In genomic region chr2:134946073-134946472, GRCh38 we compare ENCODE assay signal across 19 cellular contexts.
"Had no signal": no experiment of that assay in that cellular context is flagged by ENCODE, and none has a peak within 500 bp of the region (broad histone marks: within the 10 kb centered on the region; RNA-seq: fewer than 3 reads in every experiment).

No MANE protein-coding gene starts in this region.

- ATAC-seq: heart left ventricle; left colon; left ventricle myocardium superior; naive thymus-derived CD4-positive, alpha-beta T cell; psoas muscle; sciatic nerve; stimulated activated memory B cell treated with anti-CD40 and anti-IgM and Interleukin-4, amounts not matched to agents 10 μg/mL and 1 μg/mL and 100 μg/mL, for 72 hours had no signal

- H3K27ac Mint-ChIP-seq: type B pancreatic cell had no signal

- H3K27me3 ChIP-seq: heart left ventricle, spleen had no signal

- H3K4me3 ChIP-seq: heart left ventricle, lung, psoas muscle, spleen had no signal

- FAIRE-seq: urothelium cell line had no signal

- H3K27ac ChIP-seq: heart left ventricle, psoas muscle, spleen had no signal

- H3K9me3 ChIP-seq: heart left ventricle, psoas muscle, spleen had no signal

- H3K27me3 Mint-ChIP-seq: dendritic cell treated with granulocyte-macrophage colony-stimulating factor and Interleukin-4, amounts not matched to agents 40 ng/mL and 50 ng/mL, for 4 days; naive thymus-derived CD4-positive, alpha-beta T cell; stimulated activated memory B cell treated with anti-CD40 and anti-IgM and Interleukin-4, amounts not matched to agents 10 μg/mL and 1 μg/mL and 100 μg/mL, for 72 hours; type B pancreatic cell had no signal

- H3K4me3 Mint-ChIP-seq: dendritic cell treated with granulocyte-macrophage colony-stimulating factor and Interleukin-4, amounts not matched to agents 40 ng/mL and 50 ng/mL, for 4 days; naive thymus-derived CD4-positive, alpha-beta T cell; nephron progenitor cell; stimulated activated memory B cell treated with anti-CD40 and anti-IgM and Interleukin-4, amounts not matched to agents 10 μg/mL and 1 μg/mL and 100 μg/mL, for 72 hours; type B pancreatic cell had no signal

- H3K4me1 ChIP-seq: psoas muscle had no signal

- H3K9me3 Mint-ChIP-seq: dendritic cell treated with granulocyte-macrophage colony-stimulating factor and Interleukin-4, amounts not matched to agents 40 ng/mL and 50 ng/mL, for 4 days; naive thymus-derived CD4-positive, alpha-beta T cell; nephron progenitor cell; stimulated activated memory B cell treated with anti-CD40 and anti-IgM and Interleukin-4, amounts not matched to agents 10 μg/mL and 1 μg/mL and 100 μg/mL, for 72 hours; type B pancreatic cell had no signal

- DNase-seq: heart left ventricle; hippocampal formation; left colon; left ventricle myocardium superior; mesendoderm; naive thymus-derived CD4-positive, alpha-beta T cell; nephron progenitor cell; psoas muscle; retina; spleen; stimulated activated CD4-positive, alpha-beta T cell treated with anti-CD3 and anti-CD28 coated beads, Interleukin-15, amount 100 ng/mL, for 24 hours; stimulated activated CD4-positive, alpha-beta T cell treated with anti-CD3 and anti-CD28 coated beads, Interleukin-1b, Interleukin-23, amount 100 ng/mL, for 48 hours; stimulated activated CD4-positive, alpha-beta T cell treated with anti-CD3 and anti-CD28 coated beads, Interleukin-4, amount 100 ng/mL, for 24 hours had no signal

- H3K4me1 Mint-ChIP-seq: nephron progenitor cell had no signal
